ENCODE assay signal across 16 cellular contexts in genomic region chr1:161222175-161223019, GRCh38. TPM values are rescaled to one million over a fixed set of nuclear protein-coding genes. Genes with fewer than 3 reads are reported as not detected.
"Had no signal": no experiment of that assay in that cellular context is flagged by ENCODE, and none has a peak within 500 bp of the region (broad histone marks: within the 10 kb centered on the region; RNA-seq: fewer than 3 reads in every experiment).

No MANE protein-coding gene starts in this region.

- ATAC-seq: lower lobe of right lung; pancreas; stimulated activated memory B cell treated with anti-CD40 and anti-IgM and Interleukin-4, amounts not matched to agents 10 μg/mL and 1 μg/mL and 100 μg/mL, for 72 hours had no signal

- H3K4me3 Mint-ChIP-seq: activated naive CD8-positive, alpha-beta T cell treated with anti-CD3 and anti-CD28 coated beads, Interleukin-2, amount 10 ng/mL, durations not matched to agents 7 days and 5 days; central memory CD8-positive, alpha-beta T cell; stimulated activated memory B cell treated with anti-CD40 and anti-IgM and Interleukin-4, amounts not matched to agents 10 μg/mL and 1 μg/mL and 100 μg/mL, for 72 hours; T-helper 2 cell treated with Interferon-gamma antibody and Interleukin-4, amounts not matched to agents 5 μg/mL and 100 μg/mL, for 36 hours had no signal

- H3K27me3 Mint-ChIP-seq: activated naive CD8-positive, alpha-beta T cell treated with anti-CD3 and anti-CD28 coated beads, Interleukin-2, amount 10 ng/mL, durations not matched to agents 7 days and 5 days; central memory CD8-positive, alpha-beta T cell had no signal

- H3K36me3 ChIP-seq: brain microvascular endothelial cell, lower lobe of right lung, pancreas had no signal

- H3K9me3 ChIP-seq: lower lobe of right lung, pancreas had no signal

- H3K27me3 ChIP-seq: brain microvascular endothelial cell, pancreas had no signal

- H3K27ac Mint-ChIP-seq: activated naive CD8-positive, alpha-beta T cell treated with anti-CD3 and anti-CD28 coated beads, Interleukin-2, amount 10 ng/mL, durations not matched to agents 7 days and 5 days; stimulated activated memory B cell treated with anti-CD40 and anti-IgM and Interleukin-4, amounts not matched to agents 10 μg/mL and 1 μg/mL and 100 μg/mL, for 72 hours; T-helper 2 cell treated with Interferon-gamma antibody and Interleukin-4, amounts not matched to agents 5 μg/mL and 100 μg/mL, for 36 hours had no signal

- H3K27ac ChIP-seq: brain microvascular endothelial cell, epithelial cell of prostate, lower lobe of right lung, pancreas had no signal

- DNase-seq: activated CD4-positive, CD25-positive, alpha-beta regulatory T cell treated with anti-CD3 and anti-CD28 coated beads, Interleukin-2, amount 50 U/mL, for 72 hours; activated naive CD8-positive, alpha-beta T cell treated with anti-CD3 and anti-CD28 coated beads, Interleukin-2, amount 10 ng/mL, durations not matched to agents 7 days and 5 days; activated T-cell treated with anti-CD3 and anti-CD28 coated beads, Interleukin-2, amount 50 U/mL, for 1 hour; brain microvascular endothelial cell; cortex of kidney; effector memory CD4-positive, alpha-beta T cell; foreskin melanocyte; lower lobe of right lung; stimulated activated CD4-positive, alpha-beta T cell treated with anti-CD3 and anti-CD28 coated beads, Interleukin-2, amount 100 ng/mL, for 48 hours had no signal

- H3K4me3 ChIP-seq: lower lobe of right lung, pancreas had no signal

- H3K9me3 Mint-ChIP-seq: activated naive CD8-positive, alpha-beta T cell treated with anti-CD3 and anti-CD28 coated beads, Interleukin-2, amount 10 ng/mL, durations not matched to agents 7 days and 5 days; central memory CD8-positive, alpha-beta T cell; stimulated activated memory B cell treated with anti-CD40 and anti-IgM and Interleukin-4, amounts not matched to agents 10 μg/mL and 1 μg/mL and 100 μg/mL, for 72 hours; T-helper 2 cell treated with Interferon-gamma antibody and Interleukin-4, amounts not matched to agents 5 μg/mL and 100 μg/mL, for 36 hours had no signal

- H3K36me3 Mint-ChIP-seq: stimulated activated memory B cell treated with anti-CD40 and anti-IgM and Interleukin-4, amounts not matched to agents 10 μg/mL and 1 μg/mL and 100 μg/mL, for 72 hours had no signal

RNA-seq across cellular contexts. Expression of gene APOA2, which starts 1.0 kb away (rescaled TPM):
- total RNA-seq: activated naive CD8-positive, alpha-beta T cell treated with anti-CD3 and anti-CD28 coated beads, Interleukin-2, amount 10 ng/mL, durations not matched to agents 7 days and 5 days; fibroblast of lung; lower lobe of right lung; urinary bladder had no signal
- polyA plus RNA-seq: fibroblast of lung, pancreas had no signal

RNA-seq across cellular contexts. Expression of gene FCER1G, which starts 7.3 kb away (rescaled TPM):
- total RNA-seq: fibroblast of lung had no signal

RNA-seq across cellular contexts. Expression of gene NR1I3, which starts 15.6 kb away (rescaled TPM):
- total RNA-seq: activated naive CD8-positive, alpha-beta T cell treated with anti-CD3 and anti-CD28 coated beads, Interleukin-2, amount 10 ng/mL, durations not matched to agents 7 days and 5 days; fibroblast of lung; lower lobe of right lung; pancreas; urinary bladder had no signal
- polyA plus RNA-seq: fibroblast of lung had no signal
